In genomic region chr3:125120370-125121122, GRCh38 we compare ENCODE assay signal across 9 cellular contexts.
DNase-seq lines count a peak whose midpoint lies in the region; ATAC-seq and TF ChIP-seq lines count a peak whose summit lies in the region.
"Had no signal": no experiment of that assay in that cellular context is flagged by ENCODE, and none has a peak within 500 bp of the region (broad histone marks: within the 10 kb centered on the region; RNA-seq: fewer than 3 reads in every experiment).

No MANE protein-coding gene starts in this region.

- H3K9ac ChIP-seq in ES-I3 (ENCODE audit: low read depth, low read length), result peak overlapping the region; percentile 52

- DNase-seq in NCI-H1694 (lab: John Stamatoyannopoulos, UW) (peak; percentile 39), fibroblast of mammary gland (ENCODE audit: low read depth) (no peak), pons (ENCODE audit: low spot score) (peak; percentile 42)
- no peak for DNase-seq in activated T-cell treated with anti-CD3 and anti-CD28 coated beads, Interleukin-2, amount 50 U/mL, for 1 hour
- DNase-seq: activated CD4-positive, CD25-positive, alpha-beta regulatory T cell treated with anti-CD3 and anti-CD28 coated beads, Interleukin-2, amount 50 U/mL, for 72 hours had no signal

- no peak for TF ChIP-seq CTCF in fibroblast of mammary gland (conservative IDR thresholded peaks at IDR 0.05; ENCODE audit: control insufficient read depth, insufficient read depth, low read depth, low read length)

- H3K36me3 ChIP-seq in ES-I3 (ENCODE audit: insufficient read depth, low read length), result no peaks in the 10 kb centered on the region

- peak overlapping the region; percentile 4 for H3K4me3 ChIP-seq in fibroblast of mammary gland (ENCODE audit: control insufficient read depth, low read depth, low read length)

- no peak for ATAC-seq in GM19351 (IDR thresholded peaks at IDR 0.05; ENCODE audit: unreplicated experiment)
- no peak for ATAC-seq in GM19467 (IDR thresholded peaks at IDR 0.05; ENCODE audit: unreplicated experiment)
- ATAC-seq in GM19324 (IDR thresholded peaks at IDR 0.05; ENCODE audit: low FRiP score, unreplicated experiment), result no peak

- H3K4me1 ChIP-seq in ES-I3 (ENCODE audit: insufficient read depth, low read length), result peaks cover 33% of the 10 kb centered on the region

- no peaks in the 10 kb centered on the region for H3K9me3 ChIP-seq in ES-I3 (ENCODE audit: control insufficient read depth, insufficient read depth, low read length)

Comparison
In these comparisons a context has a peak if more than half of its experiments do, and no peak if none do; other contexts are left out.
1. DNase-seq: peak in NCI-H1694 (single experiment) and pons (single experiment); none in fibroblast of mammary gland (single experiment) and activated T-cell treated with anti-CD3 and anti-CD28 coated beads, Interleukin-2, amount 50 U/mL, for 1 hour (single experiment).